In the genomic region with DNA sequence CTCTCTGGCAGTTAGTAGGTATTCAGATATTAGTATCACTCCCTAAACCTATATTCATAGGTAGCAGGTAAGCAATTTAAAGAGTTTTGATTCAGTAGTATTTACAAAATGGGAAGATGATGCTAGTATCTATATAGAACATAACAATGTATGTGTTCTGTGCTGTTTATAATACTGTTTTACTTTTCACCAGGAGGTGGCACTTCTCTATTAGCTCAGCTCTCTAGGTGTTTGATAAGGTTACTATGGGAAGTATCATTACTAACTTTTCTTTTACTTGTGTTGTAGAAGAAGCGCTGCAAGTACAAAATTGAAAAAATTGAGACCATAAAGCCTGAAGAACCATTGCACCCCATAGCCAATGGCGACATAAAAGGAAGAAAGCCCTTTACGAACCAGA, we compare ENCODE assay signal across 1 cellular context.
TF ChIP-seq lines count a peak whose summit lies in the region.

No MANE protein-coding gene starts in this region.

TF ChIP-seq in H1, 55 proteins besides CTCF, POLR2A, EP300 and RAD21 (continued from another document):
- TF ChIP-seq, protein P1, sequence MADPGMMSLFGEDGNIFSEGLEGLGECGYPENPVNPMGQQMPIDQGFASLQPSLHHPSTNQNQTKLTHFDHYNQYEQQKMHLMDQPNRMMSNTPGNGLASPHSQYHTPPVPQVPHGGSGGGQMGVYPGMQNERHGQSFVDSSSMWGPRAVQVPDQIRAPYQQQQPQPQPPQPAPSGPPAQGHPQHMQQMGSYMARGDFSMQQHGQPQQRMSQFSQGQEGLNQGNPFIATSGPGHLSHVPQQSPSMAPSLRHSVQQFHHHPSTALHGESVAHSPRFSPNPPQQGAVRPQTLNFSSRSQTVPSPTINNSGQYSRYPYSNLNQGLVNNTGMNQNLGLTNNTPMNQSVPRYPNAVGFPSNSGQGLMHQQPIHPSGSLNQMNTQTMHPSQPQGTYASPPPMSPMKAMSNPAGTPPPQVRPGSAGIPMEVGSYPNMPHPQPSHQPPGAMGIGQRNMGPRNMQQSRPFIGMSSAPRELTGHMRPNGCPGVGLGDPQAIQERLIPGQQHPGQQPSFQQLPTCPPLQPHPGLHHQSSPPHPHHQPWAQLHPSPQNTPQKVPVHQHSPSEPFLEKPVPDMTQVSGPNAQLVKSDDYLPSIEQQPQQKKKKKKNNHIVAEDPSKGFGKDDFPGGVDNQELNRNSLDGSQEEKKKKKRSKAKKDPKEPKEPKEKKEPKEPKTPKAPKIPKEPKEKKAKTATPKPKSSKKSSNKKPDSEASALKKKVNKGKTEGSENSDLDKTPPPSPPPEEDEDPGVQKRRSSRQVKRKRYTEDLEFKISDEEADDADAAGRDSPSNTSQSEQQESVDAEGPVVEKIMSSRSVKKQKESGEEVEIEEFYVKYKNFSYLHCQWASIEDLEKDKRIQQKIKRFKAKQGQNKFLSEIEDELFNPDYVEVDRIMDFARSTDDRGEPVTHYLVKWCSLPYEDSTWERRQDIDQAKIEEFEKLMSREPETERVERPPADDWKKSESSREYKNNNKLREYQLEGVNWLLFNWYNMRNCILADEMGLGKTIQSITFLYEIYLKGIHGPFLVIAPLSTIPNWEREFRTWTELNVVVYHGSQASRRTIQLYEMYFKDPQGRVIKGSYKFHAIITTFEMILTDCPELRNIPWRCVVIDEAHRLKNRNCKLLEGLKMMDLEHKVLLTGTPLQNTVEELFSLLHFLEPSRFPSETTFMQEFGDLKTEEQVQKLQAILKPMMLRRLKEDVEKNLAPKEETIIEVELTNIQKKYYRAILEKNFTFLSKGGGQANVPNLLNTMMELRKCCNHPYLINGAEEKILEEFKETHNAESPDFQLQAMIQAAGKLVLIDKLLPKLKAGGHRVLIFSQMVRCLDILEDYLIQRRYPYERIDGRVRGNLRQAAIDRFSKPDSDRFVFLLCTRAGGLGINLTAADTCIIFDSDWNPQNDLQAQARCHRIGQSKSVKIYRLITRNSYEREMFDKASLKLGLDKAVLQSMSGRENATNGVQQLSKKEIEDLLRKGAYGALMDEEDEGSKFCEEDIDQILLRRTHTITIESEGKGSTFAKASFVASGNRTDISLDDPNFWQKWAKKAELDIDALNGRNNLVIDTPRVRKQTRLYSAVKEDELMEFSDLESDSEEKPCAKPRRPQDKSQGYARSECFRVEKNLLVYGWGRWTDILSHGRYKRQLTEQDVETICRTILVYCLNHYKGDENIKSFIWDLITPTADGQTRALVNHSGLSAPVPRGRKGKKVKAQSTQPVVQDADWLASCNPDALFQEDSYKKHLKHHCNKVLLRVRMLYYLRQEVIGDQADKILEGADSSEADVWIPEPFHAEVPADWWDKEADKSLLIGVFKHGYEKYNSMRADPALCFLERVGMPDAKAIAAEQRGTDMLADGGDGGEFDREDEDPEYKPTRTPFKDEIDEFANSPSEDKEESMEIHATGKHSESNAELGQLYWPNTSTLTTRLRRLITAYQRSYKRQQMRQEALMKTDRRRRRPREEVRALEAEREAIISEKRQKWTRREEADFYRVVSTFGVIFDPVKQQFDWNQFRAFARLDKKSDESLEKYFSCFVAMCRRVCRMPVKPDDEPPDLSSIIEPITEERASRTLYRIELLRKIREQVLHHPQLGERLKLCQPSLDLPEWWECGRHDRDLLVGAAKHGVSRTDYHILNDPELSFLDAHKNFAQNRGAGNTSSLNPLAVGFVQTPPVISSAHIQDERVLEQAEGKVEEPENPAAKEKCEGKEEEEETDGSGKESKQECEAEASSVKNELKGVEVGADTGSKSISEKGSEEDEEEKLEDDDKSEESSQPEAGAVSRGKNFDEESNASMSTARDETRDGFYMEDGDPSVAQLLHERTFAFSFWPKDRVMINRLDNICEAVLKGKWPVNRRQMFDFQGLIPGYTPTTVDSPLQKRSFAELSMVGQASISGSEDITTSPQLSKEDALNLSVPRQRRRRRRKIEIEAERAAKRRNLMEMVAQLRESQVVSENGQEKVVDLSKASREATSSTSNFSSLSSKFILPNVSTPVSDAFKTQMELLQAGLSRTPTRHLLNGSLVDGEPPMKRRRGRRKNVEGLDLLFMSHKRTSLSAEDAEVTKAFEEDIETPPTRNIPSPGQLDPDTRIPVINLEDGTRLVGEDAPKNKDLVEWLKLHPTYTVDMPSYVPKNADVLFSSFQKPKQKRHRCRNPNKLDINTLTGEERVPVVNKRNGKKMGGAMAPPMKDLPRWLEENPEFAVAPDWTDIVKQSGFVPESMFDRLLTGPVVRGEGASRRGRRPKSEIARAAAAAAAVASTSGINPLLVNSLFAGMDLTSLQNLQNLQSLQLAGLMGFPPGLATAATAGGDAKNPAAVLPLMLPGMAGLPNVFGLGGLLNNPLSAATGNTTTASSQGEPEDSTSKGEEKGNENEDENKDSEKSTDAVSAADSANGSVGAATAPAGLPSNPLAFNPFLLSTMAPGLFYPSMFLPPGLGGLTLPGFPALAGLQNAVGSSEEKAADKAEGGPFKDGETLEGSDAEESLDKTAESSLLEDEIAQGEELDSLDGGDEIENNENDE (IDR thresholded peaks at IDR 0.05; ENCODE audit: insufficient replicate concordance, low read length), result no peak
- TF ChIP-seq, protein P2, sequence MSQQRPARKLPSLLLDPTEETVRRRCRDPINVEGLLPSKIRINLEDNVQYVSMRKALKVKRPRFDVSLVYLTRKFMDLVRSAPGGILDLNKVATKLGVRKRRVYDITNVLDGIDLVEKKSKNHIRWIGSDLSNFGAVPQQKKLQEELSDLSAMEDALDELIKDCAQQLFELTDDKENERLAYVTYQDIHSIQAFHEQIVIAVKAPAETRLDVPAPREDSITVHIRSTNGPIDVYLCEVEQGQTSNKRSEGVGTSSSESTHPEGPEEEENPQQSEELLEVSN (IDR thresholded peaks at IDR 0.05), result no peak
- TF ChIP-seq, protein P3, sequence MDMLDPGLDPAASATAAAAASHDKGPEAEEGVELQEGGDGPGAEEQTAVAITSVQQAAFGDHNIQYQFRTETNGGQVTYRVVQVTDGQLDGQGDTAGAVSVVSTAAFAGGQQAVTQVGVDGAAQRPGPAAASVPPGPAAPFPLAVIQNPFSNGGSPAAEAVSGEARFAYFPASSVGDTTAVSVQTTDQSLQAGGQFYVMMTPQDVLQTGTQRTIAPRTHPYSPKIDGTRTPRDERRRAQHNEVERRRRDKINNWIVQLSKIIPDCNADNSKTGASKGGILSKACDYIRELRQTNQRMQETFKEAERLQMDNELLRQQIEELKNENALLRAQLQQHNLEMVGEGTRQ (IDR thresholded peaks at IDR 0.05; ENCODE audit: low read length), result no peak
- TF ChIP-seq SIRT6 (IDR thresholded peaks at IDR 0.05; ENCODE audit: low read length) (no peak), KDM1A (IDR thresholded peaks at IDR 0.05; ENCODE audit: borderline replicate concordance, low read length) (no peak), SIN3A (conservative IDR thresholded peaks at IDR 0.05 in 1 of 2, IDR thresholded peaks at IDR 0.05 in 1 of 2; ENCODE audit: low read depth in 1 of 2, low read length in 2 of 2) (no peak), HDAC6 (IDR thresholded peaks at IDR 0.05; ENCODE audit: low read depth, low read length) (no peak), SP2 (IDR thresholded peaks at IDR 0.05; ENCODE audit: low read length) (no peak), CEBPB (IDR thresholded peaks at IDR 0.05; ENCODE audit: low read depth, low read length) (no peak), ZNF274 (IDR thresholded peaks at IDR 0.05; ENCODE audit: borderline replicate concordance, extremely low read depth, low read length) (no peak), TAF1 (IDR thresholded peaks at IDR 0.05; ENCODE audit: low read depth, low read length) (no peak), ASH2L (IDR thresholded peaks at IDR 0.05; ENCODE audit: low read length) (no peak), SP1 (IDR thresholded peaks at IDR 0.05; ENCODE audit: low read depth, low read length) (no peak), EZH2 (IDR thresholded peaks at IDR 0.05; ENCODE audit: low read depth, low read length, severe bottlenecking) (no peak)
